In genomic region chr12:11592484-11592883, GRCh38 we compare ENCODE assay signal across 27 cellular contexts.
"Had no signal": no experiment of that assay in that cellular context is flagged by ENCODE, and none has a peak within 500 bp of the region (broad histone marks: within the 10 kb centered on the region; RNA-seq: fewer than 3 reads in every experiment).

No MANE protein-coding gene starts in this region.

- H3K36me3 ChIP-seq: adrenal gland had no signal

- H3K4me1 Mint-ChIP-seq: activated CD4-positive, alpha-beta memory T cell treated with anti-CD3 and anti-CD28 coated beads, Interleukin-2, amount 10 ng/mL, durations not matched to agents 7 days and 5 days; activated naive CD8-positive, alpha-beta T cell treated with anti-CD3 and anti-CD28 coated beads for 36 hours; activated naive CD8-positive, alpha-beta T cell treated with anti-CD3 and anti-CD28 coated beads, Interleukin-2, amount 50 U/mL, for 24 hours; activated T-helper 17 cell treated with anti-CD3 and anti-CD28 coated beads, Interleukin-2, amount 50 U/mL, for 72 hours had no signal

- H3K4me1 ChIP-seq: adrenal gland, body of pancreas had no signal

- H3K27me3 ChIP-seq: adrenal gland, body of pancreas had no signal

- H3K27ac Mint-ChIP-seq: activated CD4-positive, alpha-beta memory T cell treated with anti-CD3 and anti-CD28 coated beads, Interleukin-2, amount 10 ng/mL, durations not matched to agents 7 days and 5 days; activated CD4-positive, alpha-beta T cell treated with anti-CD3 and anti-CD28 coated beads, Interleukin-2, amount 10 ng/mL, durations not matched to agents 7 days and 5 days; activated naive CD4-positive, alpha-beta T cell treated with anti-CD3 and anti-CD28 coated beads for 36 hours; activated naive CD4-positive, alpha-beta T cell treated with anti-CD3 and anti-CD28 coated beads, Interleukin-2, amount 50 U/mL, for 24 hours; activated naive CD8-positive, alpha-beta T cell treated with anti-CD3 and anti-CD28 coated beads for 36 hours; activated naive CD8-positive, alpha-beta T cell treated with anti-CD3 and anti-CD28 coated beads, Interleukin-2, amount 50 U/mL, for 24 hours; activated T-helper 17 cell treated with anti-CD3 and anti-CD28 coated beads, Interleukin-2, amount 50 U/mL, for 72 hours; effector memory CD8-positive, alpha-beta T cell; T-helper 1 cell treated with Interleukin-12 subunit alpha and Interleukin-12 subunit beta and Interleukin-4 antibody, amounts not matched to agents 30 μg/mL and 1 μg/mL, for 36 hours had no signal

- H3K36me3 Mint-ChIP-seq: activated naive CD4-positive, alpha-beta T cell treated with anti-CD3 and anti-CD28 coated beads, Interleukin-2, amount 50 U/mL, for 24 hours; activated naive CD8-positive, alpha-beta T cell treated with anti-CD3 and anti-CD28 coated beads for 36 hours had no signal

- H3K9me3 ChIP-seq: adrenal gland, body of pancreas had no signal

- H3K4me3 ChIP-seq: adrenal gland, body of pancreas had no signal

- H3K27ac ChIP-seq: adrenal gland, body of pancreas had no signal

- H3K27me3 Mint-ChIP-seq: activated naive CD4-positive, alpha-beta T cell treated with anti-CD3 and anti-CD28 coated beads, Interleukin-2, amount 50 U/mL, for 24 hours; activated naive CD8-positive, alpha-beta T cell treated with anti-CD3 and anti-CD28 coated beads for 36 hours; activated naive CD8-positive, alpha-beta T cell treated with anti-CD3 and anti-CD28 coated beads, Interleukin-2, amount 50 U/mL, for 24 hours; activated T-helper 17 cell treated with anti-CD3 and anti-CD28 coated beads, Interleukin-2, amount 50 U/mL, for 72 hours had no signal

- H3K9me3 Mint-ChIP-seq: activated CD4-positive, alpha-beta memory T cell treated with anti-CD3 and anti-CD28 coated beads, Interleukin-2, amount 10 ng/mL, durations not matched to agents 7 days and 5 days; activated CD4-positive, alpha-beta T cell treated with anti-CD3 and anti-CD28 coated beads, Interleukin-2, amount 10 ng/mL, durations not matched to agents 7 days and 5 days; activated naive CD4-positive, alpha-beta T cell treated with anti-CD3 and anti-CD28 coated beads for 36 hours; activated naive CD4-positive, alpha-beta T cell treated with anti-CD3 and anti-CD28 coated beads, Interleukin-2, amount 50 U/mL, for 24 hours; activated naive CD8-positive, alpha-beta T cell treated with anti-CD3 and anti-CD28 coated beads for 36 hours; activated naive CD8-positive, alpha-beta T cell treated with anti-CD3 and anti-CD28 coated beads, Interleukin-2, amount 50 U/mL, for 24 hours; activated T-cell treated with anti-CD3 and anti-CD28 coated beads, Interleukin-2, amount 50 U/mL, for 4 hours; activated T-helper 17 cell treated with anti-CD3 and anti-CD28 coated beads, Interleukin-2, amount 50 U/mL, for 72 hours; effector memory CD8-positive, alpha-beta T cell; T-helper 1 cell treated with Interleukin-12 subunit alpha and Interleukin-12 subunit beta and Interleukin-4 antibody, amounts not matched to agents 30 μg/mL and 1 μg/mL, for 36 hours had no signal

- DNase-seq: activated CD4-positive, alpha-beta memory T cell treated with anti-CD3 and anti-CD28 coated beads, Interleukin-2, amount 10 ng/mL, durations not matched to agents 7 days and 5 days; activated CD4-positive, alpha-beta T cell treated with anti-CD3 and anti-CD28 coated beads for 1 hour; activated CD4-positive, alpha-beta T cell treated with anti-CD3 and anti-CD28 coated beads for 4 hours; activated CD4-positive, alpha-beta T cell treated with anti-CD3 and anti-CD28 coated beads, Interleukin-2, amount 10 ng/mL, durations not matched to agents 7 days and 5 days; activated CD4-positive, alpha-beta T cell treated with anti-CD3 and anti-CD28 coated beads, Interleukin-2, amount 50 U/mL, for 4 hours; activated effector memory CD4-positive, alpha-beta T cell treated with Interleukin-2 at 50 U/mL for 16 hours; activated naive CD4-positive, alpha-beta T cell treated with anti-CD3 and anti-CD28 coated beads for 36 hours; activated naive CD8-positive, alpha-beta T cell treated with anti-CD3 and anti-CD28 coated beads for 36 hours; activated naive CD8-positive, alpha-beta T cell treated with anti-CD3 and anti-CD28 coated beads, Interleukin-2, amount 50 U/mL, for 24 hours; activated T-cell treated with anti-CD3 and anti-CD28 coated beads, Interleukin-2, amount 50 U/mL, for 4 hours; adrenal gland; amygdala; aorta; body of pancreas; caudate nucleus; cortex of kidney; dermis blood vessel endothelial cell; effector CD4-positive, alpha-beta T cell; effector memory CD8-positive, alpha-beta T cell; foreskin fibroblast; head of caudate nucleus; hippocampal formation; T1000 had no signal

- H3K4me3 Mint-ChIP-seq: activated CD4-positive, alpha-beta memory T cell treated with anti-CD3 and anti-CD28 coated beads, Interleukin-2, amount 10 ng/mL, durations not matched to agents 7 days and 5 days; activated CD4-positive, alpha-beta T cell treated with anti-CD3 and anti-CD28 coated beads, Interleukin-2, amount 10 ng/mL, durations not matched to agents 7 days and 5 days; activated naive CD4-positive, alpha-beta T cell treated with anti-CD3 and anti-CD28 coated beads for 36 hours; activated naive CD4-positive, alpha-beta T cell treated with anti-CD3 and anti-CD28 coated beads, Interleukin-2, amount 50 U/mL, for 24 hours; activated naive CD8-positive, alpha-beta T cell treated with anti-CD3 and anti-CD28 coated beads for 36 hours; activated naive CD8-positive, alpha-beta T cell treated with anti-CD3 and anti-CD28 coated beads, Interleukin-2, amount 50 U/mL, for 24 hours; activated T-cell treated with anti-CD3 and anti-CD28 coated beads, Interleukin-2, amount 50 U/mL, for 4 hours; activated T-helper 17 cell treated with anti-CD3 and anti-CD28 coated beads, Interleukin-2, amount 50 U/mL, for 72 hours; effector memory CD8-positive, alpha-beta T cell; T-helper 1 cell treated with Interleukin-12 subunit alpha and Interleukin-12 subunit beta and Interleukin-4 antibody, amounts not matched to agents 30 μg/mL and 1 μg/mL, for 36 hours had no signal

- ATAC-seq: activated naive CD8-positive, alpha-beta T cell treated with anti-CD3 and anti-CD28 coated beads, Interleukin-2, amount 50 U/mL, for 24 hours; activated T-cell treated with anti-CD3 and anti-CD28 coated beads, Interleukin-2, amount 50 U/mL, for 4 hours; activated T-helper 17 cell treated with anti-CD3 and anti-CD28 coated beads, Interleukin-2, amount 50 U/mL, for 72 hours; body of pancreas; effector memory CD8-positive, alpha-beta T cell; esophagus mucosa had no signal
